ENCODE assay signal across 1 cellular context in genomic region chr7:24971333-24972165, GRCh38.
TF ChIP-seq lines count a peak whose summit lies in the region.

No MANE protein-coding gene starts in this region.

TF ChIP-seq in K562, 482 proteins besides CTCF, POLR2A, EP300 and RAD21 (continued from another document and continues in another):
- TF ChIP-seq, protein P1, sequence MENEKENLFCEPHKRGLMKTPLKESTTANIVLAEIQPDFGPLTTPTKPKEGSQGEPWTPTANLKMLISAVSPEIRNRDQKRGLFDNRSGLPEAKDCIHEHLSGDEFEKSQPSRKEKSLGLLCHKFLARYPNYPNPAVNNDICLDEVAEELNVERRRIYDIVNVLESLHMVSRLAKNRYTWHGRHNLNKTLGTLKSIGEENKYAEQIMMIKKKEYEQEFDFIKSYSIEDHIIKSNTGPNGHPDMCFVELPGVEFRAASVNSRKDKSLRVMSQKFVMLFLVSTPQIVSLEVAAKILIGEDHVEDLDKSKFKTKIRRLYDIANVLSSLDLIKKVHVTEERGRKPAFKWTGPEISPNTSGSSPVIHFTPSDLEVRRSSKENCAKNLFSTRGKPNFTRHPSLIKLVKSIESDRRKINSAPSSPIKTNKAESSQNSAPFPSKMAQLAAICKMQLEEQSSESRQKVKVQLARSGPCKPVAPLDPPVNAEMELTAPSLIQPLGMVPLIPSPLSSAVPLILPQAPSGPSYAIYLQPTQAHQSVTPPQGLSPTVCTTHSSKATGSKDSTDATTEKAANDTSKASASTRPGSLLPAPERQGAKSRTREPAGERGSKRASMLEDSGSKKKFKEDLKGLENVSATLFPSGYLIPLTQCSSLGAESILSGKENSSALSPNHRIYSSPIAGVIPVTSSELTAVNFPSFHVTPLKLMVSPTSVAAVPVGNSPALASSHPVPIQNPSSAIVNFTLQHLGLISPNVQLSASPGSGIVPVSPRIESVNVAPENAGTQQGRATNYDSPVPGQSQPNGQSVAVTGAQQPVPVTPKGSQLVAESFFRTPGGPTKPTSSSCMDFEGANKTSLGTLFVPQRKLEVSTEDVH (IDR thresholded peaks at IDR 0.05; ENCODE audit: low read depth, partially characterized antibody) = no peak
- no peak for TF ChIP-seq SPI1 (IDR thresholded peaks at IDR 0.05; ENCODE audit: borderline replicate concordance, low read depth, low read length)
- no peak for TF ChIP-seq ZNF12 (CRISPR knock-in tag; IDR thresholded peaks at IDR 0.05)
- no peak for TF ChIP-seq HDAC8 (tag; IDR thresholded peaks at IDR 0.05)
- TF ChIP-seq HES1 (IDR thresholded peaks at IDR 0.05; ENCODE audit: low read depth) = no peak
- TF ChIP-seq RFX7 (CRISPR knock-in tag; IDR thresholded peaks at IDR 0.05) = no peak
- no peak for TF ChIP-seq ZBTB7A (IDR thresholded peaks at IDR 0.05; ENCODE audit: borderline replicate concordance, control insufficient read depth, low read depth, low read length)
- TF ChIP-seq, protein P2, sequence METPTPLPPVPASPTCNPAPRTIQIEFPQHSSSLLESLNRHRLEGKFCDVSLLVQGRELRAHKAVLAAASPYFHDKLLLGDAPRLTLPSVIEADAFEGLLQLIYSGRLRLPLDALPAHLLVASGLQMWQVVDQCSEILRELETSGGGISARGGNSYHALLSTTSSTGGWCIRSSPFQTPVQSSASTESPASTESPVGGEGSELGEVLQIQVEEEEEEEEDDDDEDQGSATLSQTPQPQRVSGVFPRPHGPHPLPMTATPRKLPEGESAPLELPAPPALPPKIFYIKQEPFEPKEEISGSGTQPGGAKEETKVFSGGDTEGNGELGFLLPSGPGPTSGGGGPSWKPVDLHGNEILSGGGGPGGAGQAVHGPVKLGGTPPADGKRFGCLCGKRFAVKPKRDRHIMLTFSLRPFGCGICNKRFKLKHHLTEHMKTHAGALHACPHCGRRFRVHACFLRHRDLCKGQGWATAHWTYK (CRISPR knock-in tag; IDR thresholded peaks at IDR 0.05) = no peak
- TF ChIP-seq RBBP5 (IDR thresholded peaks at IDR 0.05; ENCODE audit: borderline replicate concordance, insufficient read depth, low read length, poor library complexity, severe bottlenecking) = no peak
- TF ChIP-seq ZNF830 (CRISPR knock-in tag; IDR thresholded peaks at IDR 0.05) = no peak
- TF ChIP-seq KDM2B (CRISPR knock-in tag; IDR thresholded peaks at IDR 0.05) = no peak
- no peak for TF ChIP-seq ARNT (IDR thresholded peaks at IDR 0.05)
- no peak for TF ChIP-seq ZNF764 (CRISPR knock-in tag; IDR thresholded peaks at IDR 0.05; ENCODE audit: low read depth)
- TF ChIP-seq ELF1 (tag; IDR thresholded peaks at IDR 0.05) = no peak
- TF ChIP-seq ZNF707 (CRISPR knock-in tag; conservative IDR thresholded peaks at IDR 0.05) = no peak
- TF ChIP-seq, protein P3, sequence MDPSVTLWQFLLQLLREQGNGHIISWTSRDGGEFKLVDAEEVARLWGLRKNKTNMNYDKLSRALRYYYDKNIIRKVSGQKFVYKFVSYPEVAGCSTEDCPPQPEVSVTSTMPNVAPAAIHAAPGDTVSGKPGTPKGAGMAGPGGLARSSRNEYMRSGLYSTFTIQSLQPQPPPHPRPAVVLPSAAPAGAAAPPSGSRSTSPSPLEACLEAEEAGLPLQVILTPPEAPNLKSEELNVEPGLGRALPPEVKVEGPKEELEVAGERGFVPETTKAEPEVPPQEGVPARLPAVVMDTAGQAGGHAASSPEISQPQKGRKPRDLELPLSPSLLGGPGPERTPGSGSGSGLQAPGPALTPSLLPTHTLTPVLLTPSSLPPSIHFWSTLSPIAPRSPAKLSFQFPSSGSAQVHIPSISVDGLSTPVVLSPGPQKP (CRISPR knock-in tag; IDR thresholded peaks at IDR 0.05) = no peak
- peak; percentile 55 for TF ChIP-seq FOSL1 (tag; conservative IDR thresholded peaks at IDR 0.05)
- no peak for TF ChIP-seq SRSF3 (IDR thresholded peaks at IDR 0.05; ENCODE audit: insufficient read depth, low read length)
- no peak for TF ChIP-seq ZNF584 (CRISPR knock-in tag; IDR thresholded peaks at IDR 0.05; ENCODE audit: low read depth)
- 0 out of 4 replicates have a peak, but pooled peaks of 1 of the 2 experiments have one; percentile 35 for TF ChIP-seq HDAC1 (IDR thresholded peaks at IDR 0.05)
- TF ChIP-seq POLR2AphosphoS5 (IDR thresholded peaks at IDR 0.05; ENCODE audit: control insufficient read depth, insufficient read depth, low read depth, low read length) = no peak
- TF ChIP-seq RBM15 (IDR thresholded peaks at IDR 0.05; ENCODE audit: insufficient read depth, low read length) = no peak
- TF ChIP-seq TGIF2 (CRISPR knock-in tag; IDR thresholded peaks at IDR 0.05) = no peak
- no peak for TF ChIP-seq BRD4 (IDR thresholded peaks at IDR 0.05)
- no peak for TF ChIP-seq NR2C1 (IDR thresholded peaks at IDR 0.05)
- no peak for TF ChIP-seq NR2C1 (tag; IDR thresholded peaks at IDR 0.05)
- TF ChIP-seq HNRNPH1 (optimal IDR thresholded peaks at IDR 0.05; ENCODE audit: low read depth, low read length) = no peak
- TF ChIP-seq FOXA1 (IDR thresholded peaks at IDR 0.05; ENCODE audit: borderline replicate concordance) = no peak
- no peak for TF ChIP-seq PHTF2 (CRISPR knock-in tag; IDR thresholded peaks at IDR 0.05)
- TF ChIP-seq ZC3H8 (IDR thresholded peaks at IDR 0.05) = no peak
- TF ChIP-seq LARP7 (IDR thresholded peaks at IDR 0.05) = no peak
- TF ChIP-seq SOX6 (IDR thresholded peaks at IDR 0.05) = peak; percentile 62; the same call in 1 of the 2 replicates
- TF ChIP-seq, protein P4, sequence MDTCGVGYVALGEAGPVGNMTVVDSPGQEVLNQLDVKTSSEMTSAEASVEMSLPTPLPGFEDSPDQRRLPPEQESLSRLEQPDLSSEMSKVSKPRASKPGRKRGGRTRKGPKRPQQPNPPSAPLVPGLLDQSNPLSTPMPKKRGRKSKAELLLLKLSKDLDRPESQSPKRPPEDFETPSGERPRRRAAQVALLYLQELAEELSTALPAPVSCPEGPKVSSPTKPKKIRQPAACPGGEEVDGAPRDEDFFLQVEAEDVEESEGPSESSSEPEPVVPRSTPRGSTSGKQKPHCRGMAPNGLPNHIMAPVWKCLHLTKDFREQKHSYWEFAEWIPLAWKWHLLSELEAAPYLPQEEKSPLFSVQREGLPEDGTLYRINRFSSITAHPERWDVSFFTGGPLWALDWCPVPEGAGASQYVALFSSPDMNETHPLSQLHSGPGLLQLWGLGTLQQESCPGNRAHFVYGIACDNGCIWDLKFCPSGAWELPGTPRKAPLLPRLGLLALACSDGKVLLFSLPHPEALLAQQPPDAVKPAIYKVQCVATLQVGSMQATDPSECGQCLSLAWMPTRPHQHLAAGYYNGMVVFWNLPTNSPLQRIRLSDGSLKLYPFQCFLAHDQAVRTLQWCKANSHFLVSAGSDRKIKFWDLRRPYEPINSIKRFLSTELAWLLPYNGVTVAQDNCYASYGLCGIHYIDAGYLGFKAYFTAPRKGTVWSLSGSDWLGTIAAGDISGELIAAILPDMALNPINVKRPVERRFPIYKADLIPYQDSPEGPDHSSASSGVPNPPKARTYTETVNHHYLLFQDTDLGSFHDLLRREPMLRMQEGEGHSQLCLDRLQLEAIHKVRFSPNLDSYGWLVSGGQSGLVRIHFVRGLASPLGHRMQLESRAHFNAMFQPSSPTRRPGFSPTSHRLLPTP (IDR thresholded peaks at IDR 0.05; ENCODE audit: borderline replicate concordance, extremely low read depth, insufficient read length) = no peak
- TF ChIP-seq NCOR1 (IDR thresholded peaks at IDR 0.05) = no peak
- no peak for TF ChIP-seq HLTF (IDR thresholded peaks at IDR 0.05)
- TF ChIP-seq SMAD1 (IDR thresholded peaks at IDR 0.05; ENCODE audit: low read depth, low read length, partially characterized antibody) = no peak
- TF ChIP-seq, protein P5, sequence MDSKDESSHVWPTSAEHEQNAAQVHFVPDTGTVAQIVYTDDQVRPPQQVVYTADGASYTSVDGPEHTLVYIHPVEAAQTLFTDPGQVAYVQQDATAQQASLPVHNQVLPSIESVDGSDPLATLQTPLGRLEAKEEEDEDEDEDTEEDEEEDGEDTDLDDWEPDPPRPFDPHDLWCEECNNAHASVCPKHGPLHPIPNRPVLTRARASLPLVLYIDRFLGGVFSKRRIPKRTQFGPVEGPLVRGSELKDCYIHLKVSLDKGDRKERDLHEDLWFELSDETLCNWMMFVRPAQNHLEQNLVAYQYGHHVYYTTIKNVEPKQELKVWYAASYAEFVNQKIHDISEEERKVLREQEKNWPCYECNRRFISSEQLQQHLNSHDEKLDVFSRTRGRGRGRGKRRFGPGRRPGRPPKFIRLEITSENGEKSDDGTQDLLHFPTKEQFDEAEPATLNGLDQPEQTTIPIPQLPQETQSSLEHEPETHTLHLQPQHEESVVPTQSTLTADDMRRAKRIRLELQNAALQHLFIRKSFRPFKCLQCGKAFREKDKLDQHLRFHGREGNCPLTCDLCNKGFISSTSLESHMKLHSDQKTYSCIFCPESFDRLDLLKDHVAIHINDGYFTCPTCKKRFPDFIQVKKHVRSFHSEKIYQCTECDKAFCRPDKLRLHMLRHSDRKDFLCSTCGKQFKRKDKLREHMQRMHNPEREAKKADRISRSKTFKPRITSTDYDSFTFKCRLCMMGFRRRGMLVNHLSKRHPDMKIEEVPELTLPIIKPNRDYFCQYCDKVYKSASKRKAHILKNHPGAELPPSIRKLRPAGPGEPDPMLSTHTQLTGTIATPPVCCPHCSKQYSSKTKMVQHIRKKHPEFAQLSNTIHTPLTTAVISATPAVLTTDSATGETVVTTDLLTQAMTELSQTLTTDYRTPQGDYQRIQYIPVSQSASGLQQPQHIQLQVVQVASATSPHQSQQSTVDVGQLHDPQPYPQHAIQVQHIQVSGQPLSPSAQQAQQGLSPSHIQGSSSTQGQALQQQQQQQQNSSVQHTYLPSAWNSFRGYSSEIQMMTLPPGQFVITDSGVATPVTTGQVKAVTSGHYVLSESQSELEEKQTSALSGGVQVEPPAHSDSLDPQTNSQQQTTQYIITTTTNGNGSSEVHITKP (IDR thresholded peaks at IDR 0.05; ENCODE audit: partially characterized antibody) = no peak
- TF ChIP-seq ZNF583 (CRISPR knock-in tag; IDR thresholded peaks at IDR 0.05) = no peak
- TF ChIP-seq ZNF778 (CRISPR knock-in tag; IDR thresholded peaks at IDR 0.05) = no peak
- TF ChIP-seq PTTG1 (tag; IDR thresholded peaks at IDR 0.05; ENCODE audit: low read depth) = no peak
- TF ChIP-seq, protein P6, sequence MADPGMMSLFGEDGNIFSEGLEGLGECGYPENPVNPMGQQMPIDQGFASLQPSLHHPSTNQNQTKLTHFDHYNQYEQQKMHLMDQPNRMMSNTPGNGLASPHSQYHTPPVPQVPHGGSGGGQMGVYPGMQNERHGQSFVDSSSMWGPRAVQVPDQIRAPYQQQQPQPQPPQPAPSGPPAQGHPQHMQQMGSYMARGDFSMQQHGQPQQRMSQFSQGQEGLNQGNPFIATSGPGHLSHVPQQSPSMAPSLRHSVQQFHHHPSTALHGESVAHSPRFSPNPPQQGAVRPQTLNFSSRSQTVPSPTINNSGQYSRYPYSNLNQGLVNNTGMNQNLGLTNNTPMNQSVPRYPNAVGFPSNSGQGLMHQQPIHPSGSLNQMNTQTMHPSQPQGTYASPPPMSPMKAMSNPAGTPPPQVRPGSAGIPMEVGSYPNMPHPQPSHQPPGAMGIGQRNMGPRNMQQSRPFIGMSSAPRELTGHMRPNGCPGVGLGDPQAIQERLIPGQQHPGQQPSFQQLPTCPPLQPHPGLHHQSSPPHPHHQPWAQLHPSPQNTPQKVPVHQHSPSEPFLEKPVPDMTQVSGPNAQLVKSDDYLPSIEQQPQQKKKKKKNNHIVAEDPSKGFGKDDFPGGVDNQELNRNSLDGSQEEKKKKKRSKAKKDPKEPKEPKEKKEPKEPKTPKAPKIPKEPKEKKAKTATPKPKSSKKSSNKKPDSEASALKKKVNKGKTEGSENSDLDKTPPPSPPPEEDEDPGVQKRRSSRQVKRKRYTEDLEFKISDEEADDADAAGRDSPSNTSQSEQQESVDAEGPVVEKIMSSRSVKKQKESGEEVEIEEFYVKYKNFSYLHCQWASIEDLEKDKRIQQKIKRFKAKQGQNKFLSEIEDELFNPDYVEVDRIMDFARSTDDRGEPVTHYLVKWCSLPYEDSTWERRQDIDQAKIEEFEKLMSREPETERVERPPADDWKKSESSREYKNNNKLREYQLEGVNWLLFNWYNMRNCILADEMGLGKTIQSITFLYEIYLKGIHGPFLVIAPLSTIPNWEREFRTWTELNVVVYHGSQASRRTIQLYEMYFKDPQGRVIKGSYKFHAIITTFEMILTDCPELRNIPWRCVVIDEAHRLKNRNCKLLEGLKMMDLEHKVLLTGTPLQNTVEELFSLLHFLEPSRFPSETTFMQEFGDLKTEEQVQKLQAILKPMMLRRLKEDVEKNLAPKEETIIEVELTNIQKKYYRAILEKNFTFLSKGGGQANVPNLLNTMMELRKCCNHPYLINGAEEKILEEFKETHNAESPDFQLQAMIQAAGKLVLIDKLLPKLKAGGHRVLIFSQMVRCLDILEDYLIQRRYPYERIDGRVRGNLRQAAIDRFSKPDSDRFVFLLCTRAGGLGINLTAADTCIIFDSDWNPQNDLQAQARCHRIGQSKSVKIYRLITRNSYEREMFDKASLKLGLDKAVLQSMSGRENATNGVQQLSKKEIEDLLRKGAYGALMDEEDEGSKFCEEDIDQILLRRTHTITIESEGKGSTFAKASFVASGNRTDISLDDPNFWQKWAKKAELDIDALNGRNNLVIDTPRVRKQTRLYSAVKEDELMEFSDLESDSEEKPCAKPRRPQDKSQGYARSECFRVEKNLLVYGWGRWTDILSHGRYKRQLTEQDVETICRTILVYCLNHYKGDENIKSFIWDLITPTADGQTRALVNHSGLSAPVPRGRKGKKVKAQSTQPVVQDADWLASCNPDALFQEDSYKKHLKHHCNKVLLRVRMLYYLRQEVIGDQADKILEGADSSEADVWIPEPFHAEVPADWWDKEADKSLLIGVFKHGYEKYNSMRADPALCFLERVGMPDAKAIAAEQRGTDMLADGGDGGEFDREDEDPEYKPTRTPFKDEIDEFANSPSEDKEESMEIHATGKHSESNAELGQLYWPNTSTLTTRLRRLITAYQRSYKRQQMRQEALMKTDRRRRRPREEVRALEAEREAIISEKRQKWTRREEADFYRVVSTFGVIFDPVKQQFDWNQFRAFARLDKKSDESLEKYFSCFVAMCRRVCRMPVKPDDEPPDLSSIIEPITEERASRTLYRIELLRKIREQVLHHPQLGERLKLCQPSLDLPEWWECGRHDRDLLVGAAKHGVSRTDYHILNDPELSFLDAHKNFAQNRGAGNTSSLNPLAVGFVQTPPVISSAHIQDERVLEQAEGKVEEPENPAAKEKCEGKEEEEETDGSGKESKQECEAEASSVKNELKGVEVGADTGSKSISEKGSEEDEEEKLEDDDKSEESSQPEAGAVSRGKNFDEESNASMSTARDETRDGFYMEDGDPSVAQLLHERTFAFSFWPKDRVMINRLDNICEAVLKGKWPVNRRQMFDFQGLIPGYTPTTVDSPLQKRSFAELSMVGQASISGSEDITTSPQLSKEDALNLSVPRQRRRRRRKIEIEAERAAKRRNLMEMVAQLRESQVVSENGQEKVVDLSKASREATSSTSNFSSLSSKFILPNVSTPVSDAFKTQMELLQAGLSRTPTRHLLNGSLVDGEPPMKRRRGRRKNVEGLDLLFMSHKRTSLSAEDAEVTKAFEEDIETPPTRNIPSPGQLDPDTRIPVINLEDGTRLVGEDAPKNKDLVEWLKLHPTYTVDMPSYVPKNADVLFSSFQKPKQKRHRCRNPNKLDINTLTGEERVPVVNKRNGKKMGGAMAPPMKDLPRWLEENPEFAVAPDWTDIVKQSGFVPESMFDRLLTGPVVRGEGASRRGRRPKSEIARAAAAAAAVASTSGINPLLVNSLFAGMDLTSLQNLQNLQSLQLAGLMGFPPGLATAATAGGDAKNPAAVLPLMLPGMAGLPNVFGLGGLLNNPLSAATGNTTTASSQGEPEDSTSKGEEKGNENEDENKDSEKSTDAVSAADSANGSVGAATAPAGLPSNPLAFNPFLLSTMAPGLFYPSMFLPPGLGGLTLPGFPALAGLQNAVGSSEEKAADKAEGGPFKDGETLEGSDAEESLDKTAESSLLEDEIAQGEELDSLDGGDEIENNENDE (IDR thresholded peaks at IDR 0.05; ENCODE audit: low read depth, low read length) = no peak
